In the genomic region with DNA sequence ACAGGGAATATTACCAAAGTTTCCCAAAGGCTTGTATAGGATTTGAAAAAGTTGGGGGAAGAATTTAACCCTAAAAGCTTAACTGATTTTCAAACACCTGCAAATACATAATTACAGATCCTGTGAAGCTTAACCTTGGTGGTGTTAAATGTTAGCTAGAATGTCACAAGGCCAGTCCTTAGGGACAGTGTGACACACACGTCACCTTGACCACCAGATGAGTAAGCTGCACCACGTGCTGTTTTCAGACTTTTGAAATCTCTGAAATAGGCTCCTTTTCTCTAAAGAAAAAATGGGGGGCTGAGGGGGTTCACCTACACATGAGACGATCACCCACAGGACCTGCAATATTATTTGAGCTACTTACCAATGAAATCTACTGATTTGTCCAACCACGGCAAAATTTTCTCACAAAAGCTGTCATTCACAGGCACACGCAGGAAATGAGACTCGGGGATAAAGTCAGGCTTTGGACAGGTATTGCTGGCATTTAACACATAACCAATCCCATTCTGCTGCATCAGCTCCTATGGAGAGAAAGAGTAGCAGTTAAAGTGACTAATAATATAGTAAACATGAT, we compare ENCODE assay signal across 1 cellular context.
A peak's percentile ranks its signal among the peaks of the same experiment; 100 is the strongest.
TF ChIP-seq lines count a peak whose summit lies in the region.

No MANE protein-coding gene starts in this region.

TF ChIP-seq in GM12878, 131 proteins besides CTCF, POLR2A, EP300 and RAD21 (continued from another document):
- TF ChIP-seq, protein P1, sequence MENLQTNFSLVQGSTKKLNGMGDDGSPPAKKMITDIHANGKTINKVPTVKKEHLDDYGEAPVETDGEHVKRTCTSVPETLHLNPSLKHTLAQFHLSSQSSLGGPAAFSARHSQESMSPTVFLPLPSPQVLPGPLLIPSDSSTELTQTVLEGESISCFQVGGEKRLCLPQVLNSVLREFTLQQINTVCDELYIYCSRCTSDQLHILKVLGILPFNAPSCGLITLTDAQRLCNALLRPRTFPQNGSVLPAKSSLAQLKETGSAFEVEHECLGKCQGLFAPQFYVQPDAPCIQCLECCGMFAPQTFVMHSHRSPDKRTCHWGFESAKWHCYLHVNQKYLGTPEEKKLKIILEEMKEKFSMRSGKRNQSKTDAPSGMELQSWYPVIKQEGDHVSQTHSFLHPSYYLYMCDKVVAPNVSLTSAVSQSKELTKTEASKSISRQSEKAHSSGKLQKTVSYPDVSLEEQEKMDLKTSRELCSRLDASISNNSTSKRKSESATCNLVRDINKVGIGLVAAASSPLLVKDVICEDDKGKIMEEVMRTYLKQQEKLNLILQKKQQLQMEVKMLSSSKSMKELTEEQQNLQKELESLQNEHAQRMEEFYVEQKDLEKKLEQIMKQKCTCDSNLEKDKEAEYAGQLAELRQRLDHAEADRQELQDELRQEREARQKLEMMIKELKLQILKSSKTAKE (IDR thresholded peaks at IDR 0.05; ENCODE audit: low read depth, poor library complexity, severe bottlenecking) = peak; percentile 86
- TF ChIP-seq CBX3 (IDR thresholded peaks at IDR 0.05; ENCODE audit: borderline replicate concordance, low read depth) = no peak
- peak; percentile 88 for TF ChIP-seq BCL11A (IDR thresholded peaks at IDR 0.05; ENCODE audit: low read depth, low read length)
- TF ChIP-seq KAT2A (conservative IDR thresholded peaks at IDR 0.05; ENCODE audit: control insufficient read depth, low read depth, low read length) = no peak
- no peak for TF ChIP-seq SIX5 (IDR thresholded peaks at IDR 0.05; ENCODE audit: low read depth, low read length, severe bottlenecking)
- TF ChIP-seq WRNIP1 (IDR thresholded peaks at IDR 0.05; ENCODE audit: borderline replicate concordance, low read depth, low read length) = no peak
- no peak for TF ChIP-seq SUPT20H (IDR thresholded peaks at IDR 0.05; ENCODE audit: borderline replicate concordance, control insufficient read depth, low read depth, low read length)
- TF ChIP-seq, protein P2, sequence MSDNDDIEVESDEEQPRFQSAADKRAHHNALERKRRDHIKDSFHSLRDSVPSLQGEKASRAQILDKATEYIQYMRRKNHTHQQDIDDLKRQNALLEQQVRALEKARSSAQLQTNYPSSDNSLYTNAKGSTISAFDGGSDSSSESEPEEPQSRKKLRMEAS (IDR thresholded peaks at IDR 0.05; ENCODE audit: low read depth, low read length) = peak; percentile 78; the same call in 1 of the 2 replicates
- TF ChIP-seq, protein P3, sequence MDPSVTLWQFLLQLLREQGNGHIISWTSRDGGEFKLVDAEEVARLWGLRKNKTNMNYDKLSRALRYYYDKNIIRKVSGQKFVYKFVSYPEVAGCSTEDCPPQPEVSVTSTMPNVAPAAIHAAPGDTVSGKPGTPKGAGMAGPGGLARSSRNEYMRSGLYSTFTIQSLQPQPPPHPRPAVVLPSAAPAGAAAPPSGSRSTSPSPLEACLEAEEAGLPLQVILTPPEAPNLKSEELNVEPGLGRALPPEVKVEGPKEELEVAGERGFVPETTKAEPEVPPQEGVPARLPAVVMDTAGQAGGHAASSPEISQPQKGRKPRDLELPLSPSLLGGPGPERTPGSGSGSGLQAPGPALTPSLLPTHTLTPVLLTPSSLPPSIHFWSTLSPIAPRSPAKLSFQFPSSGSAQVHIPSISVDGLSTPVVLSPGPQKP (IDR thresholded peaks at IDR 0.05; ENCODE audit: low read depth, low read length) = no peak
- TF ChIP-seq MTA3 (IDR thresholded peaks at IDR 0.05; ENCODE audit: borderline replicate concordance, low read length) = no peak
- TF ChIP-seq SMAD1 (IDR thresholded peaks at IDR 0.05; ENCODE audit: low read depth, partially characterized antibody) = peak; percentile 88
- no peak for TF ChIP-seq HDGF (IDR thresholded peaks at IDR 0.05)
- no peak; the same call in 1 of the 2 replicates for TF ChIP-seq ZBED1 (IDR thresholded peaks at IDR 0.05; ENCODE audit: borderline replicate concordance)
- peak; percentile 96 for TF ChIP-seq ATF7 (IDR thresholded peaks at IDR 0.05; ENCODE audit: low read depth)
- peak; percentile 74 for TF ChIP-seq CREB1 (IDR thresholded peaks at IDR 0.05; ENCODE audit: low read depth)
- no peak for TF ChIP-seq NR2C1 (IDR thresholded peaks at IDR 0.05)
- no peak for TF ChIP-seq ZNF274 (IDR thresholded peaks at IDR 0.05; ENCODE audit: insufficient read depth, insufficient read length)
